Comparison of ENCODE assay signal across 8 cellular contexts in the genomic region with DNA sequence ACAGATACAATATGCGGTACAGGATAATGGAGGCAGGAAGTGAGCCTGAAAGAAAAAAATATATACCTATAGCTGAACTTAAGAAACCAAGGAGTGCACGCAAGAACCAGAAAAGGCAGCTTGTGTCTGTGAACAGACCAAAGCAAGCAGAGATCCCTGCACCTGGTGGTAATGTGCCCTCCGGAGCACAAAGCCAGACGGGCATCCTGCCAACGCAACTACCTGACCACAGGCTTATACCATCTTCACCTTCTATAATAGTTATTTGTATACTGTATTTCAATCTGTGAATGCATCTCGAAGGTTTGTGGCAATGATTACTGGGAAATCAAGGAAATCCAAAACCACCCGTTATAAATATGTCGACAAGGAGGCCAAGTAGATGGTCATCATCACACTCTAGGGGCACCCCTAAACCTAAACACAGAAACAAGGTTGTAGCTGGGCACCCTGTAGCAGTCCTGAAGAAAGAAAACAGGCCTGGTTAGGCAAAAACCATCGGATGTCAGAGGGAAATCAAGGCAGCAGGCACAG. TPM values are rescaled to one million over a fixed set of nuclear protein-coding genes. Genes with fewer than 3 reads are reported as not detected.
DNase-seq lines count a peak whose midpoint lies in the region; ATAC-seq and TF ChIP-seq lines count a peak whose summit lies in the region.

No MANE protein-coding gene starts in this region.

- no peak overlapping the region for H4K8ac ChIP-seq in neuronal stem cell (ENCODE audit: low read depth, low read length)

- no peak overlapping the region for H3K4ac ChIP-seq in neuronal stem cell (ENCODE audit: low read length)

- peaks cover 0 to 17% of the 10 kb centered on the region in 2 donors for H3K9me3 ChIP-seq in neuronal stem cell (replicated peaks in 1 of 2; ENCODE audit: control insufficient read depth in 2 of 2, insufficient read depth in 1 of 2, low read depth in 1 of 2, low read length in 2 of 2)

- DNase-seq in activated gamma-delta T cell treated with Interleukin-2 at 50 U/mL for 16 hours (peak; percentile 41), activated gamma-delta T cell (lab: John Stamatoyannopoulos, UW) (no peak), NCI-H69 (lab: John Stamatoyannopoulos, UW) (peak; percentile 90), activated T-cell treated with anti-CD3 and anti-CD28 coated beads for 48 hours (ENCODE audit: low read depth) (peak; percentile 25), fibroblast of mammary gland (ENCODE audit: low read depth) (peak; percentile 26), neuronal stem cell (ENCODE audit: low spot score) (no peak)

- peak overlapping the region; percentile 83 for H3K4me2 ChIP-seq in neuronal stem cell (ENCODE audit: insufficient read depth, low read length, poor library complexity, severe bottlenecking)

- H3K14ac ChIP-seq in neuronal stem cell (ENCODE audit: low read length) = no peak overlapping the region

- no peak overlapping the region for H2BK12ac ChIP-seq in neuronal stem cell (ENCODE audit: low read length)

- H2BK120ac ChIP-seq in neuronal stem cell (ENCODE audit: low read depth, low read length) = no peak overlapping the region

- ATAC-seq in HG03064 (IDR thresholded peaks at IDR 0.05; ENCODE audit: low read depth, unreplicated experiment) = peak; percentile 27

- H3K23ac ChIP-seq in neuronal stem cell (ENCODE audit: low read depth, low read length, poor library complexity) = peak overlapping the region; percentile 22

- H2AK5ac ChIP-seq in neuronal stem cell (ENCODE audit: low read depth, low read length) = no peak overlapping the region

- peaks cover 3% of the 10 kb centered on the region for H3K79me1 ChIP-seq in neuronal stem cell (ENCODE audit: low read depth, low read length)

- H2BK5ac ChIP-seq in neuronal stem cell (ENCODE audit: low read length) = peak overlapping the region; percentile 3

- peaks cover 0 to 2% of the 10 kb centered on the region in 2 donors for H3K4me1 ChIP-seq in neuronal stem cell (ENCODE audit: control insufficient read depth in 2 of 2, insufficient read depth in 1 of 2, low read depth in 1 of 2, low read length in 2 of 2)
- H3K4me1 ChIP-seq in urinary bladder (ENCODE audit: insufficient read depth) = no peaks in the 10 kb centered on the region

- no peak overlapping the region for H4K91ac ChIP-seq in neuronal stem cell (ENCODE audit: low read depth, low read length, poor library complexity)

- H3K18ac ChIP-seq in neuronal stem cell (ENCODE audit: low read length) = peak overlapping the region; percentile 76

- no peak overlapping the region for H3K27ac ChIP-seq in neuronal stem cell (replicated peaks; ENCODE audit: low read length)
- H3K27ac ChIP-seq in urinary bladder (ENCODE audit: low read depth) = no peak overlapping the region

- no peaks in the 10 kb centered on the region for H3K27me3 ChIP-seq in neuronal stem cell (ENCODE audit: control insufficient read depth in 3 of 3, insufficient read depth in 3 of 3, low read depth in 1 of 3, low read length in 3 of 3)

- H3K4me3 ChIP-seq in fibroblast of mammary gland (ENCODE audit: control insufficient read depth, low read depth, low read length) = peak overlapping the region; percentile 83
- H3K4me3 ChIP-seq in neuronal stem cell (ENCODE audit: low read length in 2 of 2) = peak overlapping the region; percentile 91 to 94
- peak overlapping the region; percentile 96 for H3K4me3 ChIP-seq in urinary bladder (ENCODE audit: low read depth, low read length)

- WGBS in neuronal stem cell (ENCODE audit: extremely low coverage in 2 of 2, insufficient read length in 2 of 2, insufficient replicate concordance in 1 of 2), 2 donors = no CpG with 5 or more reads among the region's 9 CpGs
- 10% methylated on average over 9 of the region's 9 CpGs for WGBS in urinary bladder

- TF ChIP-seq CTCF in fibroblast of mammary gland (conservative IDR thresholded peaks at IDR 0.05; ENCODE audit: control insufficient read depth, insufficient read depth, low read depth, low read length) = no peak

- no peak overlapping the region for H2BK15ac ChIP-seq in neuronal stem cell (ENCODE audit: low read length)

- peak overlapping the region; percentile 98 for H2AFZ ChIP-seq in neuronal stem cell (ENCODE audit: low read length)

- H3K36me3 ChIP-seq in neuronal stem cell (replicated peaks in 1 of 2; ENCODE audit: control insufficient read depth in 2 of 2, insufficient read depth in 2 of 2, low read length in 2 of 2) (no peaks in the 10 kb centered on the region), urinary bladder (ENCODE audit: insufficient read depth) (no peaks in the 10 kb centered on the region)

- H3K9ac ChIP-seq in neuronal stem cell (ENCODE audit: low read depth, low read length, poor library complexity) = peak overlapping the region; percentile 83

RNA-seq across cellular contexts. Expression of gene FBXL4, which starts 0.8 kb away (rescaled TPM):
- 7.1 TPM for polyA plus RNA-seq in neuronal stem cell (2013, experiment 1 of 2)
- polyA plus RNA-seq in neuronal stem cell (2013, experiment 2 of 2) = 6.4 TPM
- 39.4 TPM for total RNA-seq in urinary bladder
- 7.0 TPM for polyA plus RNA-seq in urinary bladder

Comparison
In these comparisons a context has a peak if more than half of its experiments do, and no peak if none do; other contexts are left out.
1. DNase-seq: peak in activated gamma-delta T cell treated with Interleukin-2 at 50 U/mL for 16 hours (single experiment), NCI-H69 (single experiment), activated T-cell treated with anti-CD3 and anti-CD28 coated beads for 48 hours (single experiment) and fibroblast of mammary gland (single experiment); none in activated gamma-delta T cell (single experiment) and neuronal stem cell (single experiment).
2. Peak in every context shown above with its lines, with median percentiles within 50 percentile points of each other: H3K4me3 ChIP-seq.